Comparison of ENCODE assay signal across 19 cellular contexts in genomic region chr15:90933310-90933709, GRCh38.
DNase-seq lines count a peak whose midpoint lies in the region; ATAC-seq and TF ChIP-seq lines count a peak whose summit lies in the region.
"Had no signal": no experiment of that assay in that cellular context is flagged by ENCODE, and none has a peak within 500 bp of the region (broad histone marks: within the 10 kb centered on the region; RNA-seq: fewer than 3 reads in every experiment).

No MANE protein-coding gene starts in this region.

- DNase-seq in activated naive CD4-positive, alpha-beta T cell treated with anti-CD3 and anti-CD28 coated beads, Interleukin-2, amount 10 ng/mL, durations not matched to agents 7 days and 5 days, result no peak
- no peak for DNase-seq in activated naive CD4-positive, alpha-beta T cell treated with Interleukin-2 at 50 U/mL for 16 hours
- no peak for DNase-seq in RWPE1 (ENCODE audit: low spot score)
- DNase-seq in central memory CD8-positive, alpha-beta T cell (ENCODE audit: low spot score in 2 of 2), result no peak
- no peak for DNase-seq in NAMALWA (ENCODE audit: low spot score)
- DNase-seq: activated CD4-positive, alpha-beta T cell treated with anti-CD3 and anti-CD28 coated beads for 1 hour; activated effector memory CD4-positive, alpha-beta T cell treated with Interleukin-2 at 50 U/mL for 16 hours; effector memory CD4-positive, alpha-beta T cell; left colon; NCI-H1092; NCI-H2107; NCI-H774; stomach; uterus had no signal

- H3K36me3 Mint-ChIP-seq in activated naive CD4-positive, alpha-beta T cell treated with anti-CD3 and anti-CD28 coated beads, Interleukin-2, amount 10 ng/mL, durations not matched to agents 7 days and 5 days, result peaks cover 21% of the 10 kb centered on the region
- peaks cover 11% of the 10 kb centered on the region for H3K36me3 Mint-ChIP-seq in central memory CD8-positive, alpha-beta T cell (ENCODE audit: insufficient read depth)

- H3K36me3 ChIP-seq in rectal smooth muscle tissue (ENCODE audit: control insufficient read depth, insufficient read depth, low read length), result peaks cover 1% of the 10 kb centered on the region
- H3K36me3 ChIP-seq: uterus had no signal

- H3K4me3 ChIP-seq in rectal smooth muscle tissue (ENCODE audit: low read length), result no peak overlapping the region
- H3K4me3 ChIP-seq: cardiac muscle cell had no signal

- H3K27ac Mint-ChIP-seq in activated naive CD4-positive, alpha-beta T cell treated with anti-CD3 and anti-CD28 coated beads, Interleukin-2, amount 10 ng/mL, durations not matched to agents 7 days and 5 days, result peak overlapping the region; percentile 100
- H3K27ac Mint-ChIP-seq in central memory CD8-positive, alpha-beta T cell (ENCODE audit: low read depth), result no peak overlapping the region

- POLR2A ChIA-PET in RWPE1 (lab: Yijun Ruan, JAX; ENCODE audit: low non-redundant PET), result no interaction called here

- H3K27ac ChIP-seq in RWPE1 (peak overlapping the region; percentile 90), rectal smooth muscle tissue (ENCODE audit: low read depth, low read length) (no peak overlapping the region)
- H3K27ac ChIP-seq: cardiac muscle cell had no signal

- TF ChIP-seq CTCF in RWPE1 (conservative IDR thresholded peaks at IDR 0.05; ENCODE audit: low read depth), result no peak

- CTCF ChIA-PET in activated naive CD4-positive, alpha-beta T cell treated with anti-CD3 and anti-CD28 coated beads, Interleukin-2, amount 10 ng/mL, durations not matched to agents 7 days and 5 days (lab: Charles Lee), result interaction anchor here (0.8 to 8.1 kb wide), 29 partner anchors 9 to 700 kb away, joined by 3 to 160 read pairs (median 5); partner anchors contain the start of genes FES, MAN2A2 and RCCD1
- CTCF ChIA-PET in RWPE1 (lab: Yijun Ruan, JAX), result interaction anchor here (0.6 to 2.1 kb wide), 8 partner anchors 24 to 1014 kb away, joined by 3 to 12 read pairs (median 4); partner anchors contain the start of genes BLM and MAN2A2

- no peaks in the 10 kb centered on the region for H3K27me3 Mint-ChIP-seq in activated naive CD4-positive, alpha-beta T cell treated with anti-CD3 and anti-CD28 coated beads, Interleukin-2, amount 10 ng/mL, durations not matched to agents 7 days and 5 days
- no peaks in the 10 kb centered on the region for H3K27me3 Mint-ChIP-seq in central memory CD8-positive, alpha-beta T cell

- no peaks in the 10 kb centered on the region for H3K9me3 Mint-ChIP-seq in activated naive CD4-positive, alpha-beta T cell treated with anti-CD3 and anti-CD28 coated beads, Interleukin-2, amount 10 ng/mL, durations not matched to agents 7 days and 5 days
- no peaks in the 10 kb centered on the region for H3K9me3 Mint-ChIP-seq in central memory CD8-positive, alpha-beta T cell

- peaks cover 25% of the 10 kb centered on the region for H3K4me1 ChIP-seq in rectal smooth muscle tissue (ENCODE audit: control insufficient read depth, insufficient read depth, low read length)

- peak overlapping the region; percentile 19 for H3K9ac ChIP-seq in rectal smooth muscle tissue (ENCODE audit: low read length)

- H3K4me3 Mint-ChIP-seq in activated naive CD4-positive, alpha-beta T cell treated with anti-CD3 and anti-CD28 coated beads, Interleukin-2, amount 10 ng/mL, durations not matched to agents 7 days and 5 days, result peak overlapping the region; percentile 38
- H3K4me3 Mint-ChIP-seq in central memory CD8-positive, alpha-beta T cell, result peak overlapping the region; percentile 34

- ATAC-seq in central memory CD8-positive, alpha-beta T cell (replicated peaks; ENCODE audit: extremely low read depth, poor library complexity, severe bottlenecking), result no peak
- ATAC-seq in GM18868 (IDR thresholded peaks at IDR 0.05; ENCODE audit: unreplicated experiment) (no peak), HG02852 (IDR thresholded peaks at IDR 0.05; ENCODE audit: unreplicated experiment) (no peak)
- ATAC-seq: HCT116, left colon had no signal

- no peaks in the 10 kb centered on the region for H3K27me3 ChIP-seq in rectal smooth muscle tissue (ENCODE audit: control insufficient read depth, insufficient read depth, low read length)
- H3K27me3 ChIP-seq: cardiac muscle cell, stomach, uterus had no signal

- peaks cover 69% of the 10 kb centered on the region for H3K4me1 Mint-ChIP-seq in activated naive CD4-positive, alpha-beta T cell treated with anti-CD3 and anti-CD28 coated beads, Interleukin-2, amount 10 ng/mL, durations not matched to agents 7 days and 5 days
- H3K4me1 Mint-ChIP-seq in central memory CD8-positive, alpha-beta T cell, result peaks cover 56% of the 10 kb centered on the region
